Comparison of ENCODE assay signal across 1 cellular context in genomic region chr6:79372757-79373156, GRCh38.
TF ChIP-seq lines count a peak whose summit lies in the region.

No MANE protein-coding gene starts in this region.

TF ChIP-seq in GM23338, 12 proteins besides CTCF, POLR2A, EP300 and RAD21 (continued from another document):
- TF ChIP-seq REST (IDR thresholded peaks at IDR 0.05; ENCODE audit: unreplicated experiment) (no peak), EZH2phosphoT487 (IDR thresholded peaks at IDR 0.05; ENCODE audit: unreplicated experiment) (no peak), POLR2AphosphoS5 (IDR thresholded peaks at IDR 0.05; ENCODE audit: low read depth) (no peak), STAT1 (IDR thresholded peaks at IDR 0.05; ENCODE audit: unreplicated experiment) (no peak), CREB1 (CRISPR knock-in tag; IDR thresholded peaks at IDR 0.05; ENCODE audit: low read depth) (no peak), ZNF114 (CRISPR knock-in tag; IDR thresholded peaks at IDR 0.05) (no peak), ETS1 (IDR thresholded peaks at IDR 0.05) (no peak)
TF ChIP-seq in GM23338: peak in this region for 0.
